In the genomic region with DNA sequence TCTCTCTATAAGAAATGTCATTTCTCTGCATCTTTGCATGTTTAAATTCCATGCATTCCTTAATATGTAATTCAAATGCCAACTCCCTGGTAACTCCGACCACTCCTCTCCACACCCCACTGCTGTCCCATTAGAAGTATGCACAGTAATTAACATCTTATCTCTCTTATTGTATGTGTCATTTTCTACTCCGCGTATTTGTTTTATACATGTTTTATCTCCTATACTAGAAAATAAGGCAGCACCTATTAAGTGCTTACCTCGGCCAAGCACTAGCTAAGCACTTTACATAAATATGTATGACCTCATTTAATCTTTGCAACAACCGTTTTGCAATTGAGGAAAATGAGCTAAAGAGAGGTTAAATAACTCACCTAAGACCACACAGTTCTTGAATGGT, we compare ENCODE assay signal across 15 cellular contexts.
"Had no signal": no experiment of that assay in that cellular context is flagged by ENCODE, and none has a peak within 500 bp of the region (broad histone marks: within the 10 kb centered on the region; RNA-seq: fewer than 3 reads in every experiment).

No MANE protein-coding gene starts in this region.

- H3K4me3 Mint-ChIP-seq: neural progenitor cell; T-helper 2 cell treated with Interferon-gamma antibody and Interleukin-4, amounts not matched to agents 5 μg/mL and 100 μg/mL, for 36 hours had no signal

- DNase-seq: activated naive CD4-positive, alpha-beta T cell treated with Interleukin-2 at 50 U/mL for 16 hours; activated T-cell treated with anti-CD3 and anti-CD28 coated beads for 4 hours; aorta; erythroblast; gastrocnemius medialis; heart right ventricle; ovary; sigmoid colon; stimulated activated CD4-positive, alpha-beta T cell treated with anti-CD3 and anti-CD28 coated beads, Interleukin-12 subunit alpha, Interleukin-12 subunit beta, amount 100 ng/mL, for 4 hours; stimulated activated CD4-positive, alpha-beta T cell treated with anti-CD3 and anti-CD28 coated beads, Interleukin-2, amount 100 ng/mL, for 24 hours; uterus had no signal

- H3K4me3 ChIP-seq: gastrocnemius medialis, heart right ventricle, neural progenitor cell, ovary, sigmoid colon, thoracic aorta, uterus had no signal

- H3K9me3 Mint-ChIP-seq: T-helper 2 cell treated with Interferon-gamma antibody and Interleukin-4, amounts not matched to agents 5 μg/mL and 100 μg/mL, for 36 hours had no signal

- H3K36me3 ChIP-seq: gastrocnemius medialis, heart right ventricle, neural progenitor cell, ovary, sigmoid colon, thoracic aorta, uterus had no signal

- H3K9ac ChIP-seq: neural progenitor cell had no signal

- ATAC-seq: activated CD4-positive, CD25-positive, alpha-beta regulatory T cell treated with anti-CD3 and anti-CD28 coated beads, Interleukin-2, amount 50 U/mL, for 24 hours; gastrocnemius medialis; heart right ventricle had no signal

- H3K4me2 ChIP-seq: neural progenitor cell had no signal

- H3K9me3 ChIP-seq: gastrocnemius medialis, heart right ventricle, ovary, sigmoid colon, thoracic aorta, uterus had no signal

- H2AFZ ChIP-seq: neural progenitor cell had no signal

- H3K4me1 ChIP-seq: gastrocnemius medialis, heart right ventricle, neural progenitor cell, sigmoid colon, uterus had no signal

- H3K27ac Mint-ChIP-seq: neural progenitor cell; T-helper 2 cell treated with Interferon-gamma antibody and Interleukin-4, amounts not matched to agents 5 μg/mL and 100 μg/mL, for 36 hours had no signal

- H3K27ac ChIP-seq: gastrocnemius medialis, heart right ventricle, neural progenitor cell, ovary, sigmoid colon, thoracic aorta, uterus had no signal

- H3K27me3 ChIP-seq: gastrocnemius medialis, heart right ventricle, neural progenitor cell, ovary, sigmoid colon, uterus had no signal
